Comparison of ENCODE assay signal across 20 cellular contexts in genomic region chr17:2275722-2276121, GRCh38. TPM values are rescaled to one million over a fixed set of nuclear protein-coding genes. Genes with fewer than 3 reads are reported as not detected.
DNase-seq lines count a peak whose midpoint lies in the region; ATAC-seq and TF ChIP-seq lines count a peak whose summit lies in the region.
"Had no signal": no experiment of that assay in that cellular context is flagged by ENCODE, and none has a peak within 500 bp of the region (broad histone marks: within the 10 kb centered on the region; RNA-seq: fewer than 3 reads in every experiment).

No MANE protein-coding gene starts in this region.

- no peaks in the 10 kb centered on the region for H3K27me3 Mint-ChIP-seq in stimulated activated naive CD8-positive, alpha-beta T cell treated with anti-CD3 and anti-CD28 coated beads, Interleukin-15, Interleukin-2, amounts not matched to agents 100 ng/mL and 50 ng/mL, for 24 hours
- H3K27me3 Mint-ChIP-seq in activated CD8-positive, alpha-beta T cell treated with anti-CD3 and anti-CD28 coated beads, Interleukin-2, amount 10 ng/mL, durations not matched to agents 7 days and 5 days (ENCODE audit: low read depth): no peaks in the 10 kb centered on the region
- no peaks in the 10 kb centered on the region for H3K27me3 Mint-ChIP-seq in immature natural killer cell (ENCODE audit: low read depth in 3 of 3)

- H3K4me1 Mint-ChIP-seq in stimulated activated naive CD8-positive, alpha-beta T cell treated with anti-CD3 and anti-CD28 coated beads, Interleukin-15, Interleukin-2, amounts not matched to agents 100 ng/mL and 50 ng/mL, for 24 hours (ENCODE audit: low read depth): peaks cover 53% of the 10 kb centered on the region
- peaks cover 76% of the 10 kb centered on the region for H3K4me1 Mint-ChIP-seq in activated CD8-positive, alpha-beta T cell treated with anti-CD3 and anti-CD28 coated beads, Interleukin-2, amount 10 ng/mL, durations not matched to agents 7 days and 5 days (ENCODE audit: low read depth)
- peaks cover 40 to 44% of the 10 kb centered on the region in 2 donors for H3K4me1 Mint-ChIP-seq in immature natural killer cell

- DNase-seq in stimulated activated naive CD8-positive, alpha-beta T cell treated with anti-CD3 and anti-CD28 coated beads, Interleukin-15, Interleukin-2, amounts not matched to agents 100 U/mL and 50 U/mL, for 24 hours: no peak
- peak; percentile 71 for DNase-seq in activated CD8-positive, alpha-beta T cell treated with anti-CD3 and anti-CD28 coated beads, Interleukin-2, amount 10 ng/mL, durations not matched to agents 7 days and 5 days
- DNase-seq in immature natural killer cell (peak in 2 of 3 donors; percentile 32), posterior vena cava (ENCODE audit: low spot score) (no peak), cardiac septum (ENCODE audit: low spot score) (no peak), WERI-Rb-1 (no peak)
- DNase-seq: aorta; foreskin keratinocyte; kidney; NCI-H1930; NCI-H226; NCI-H774; pancreas; stimulated activated CD4-positive, alpha-beta T cell treated with anti-CD3 and anti-CD28 coated beads, Interleukin-15, amount 100 ng/mL, for 24 hours had no signal

- POLR2A ChIA-PET in activated CD8-positive, alpha-beta T cell treated with anti-CD3 and anti-CD28 coated beads, Interleukin-2, amount 10 ng/mL, durations not matched to agents 7 days and 5 days (lab: Charles Lee): interaction anchor here (0.5 to 3.3 kb wide), 5 partner anchors 9 to 396 kb away, joined by 3 to 12 read pairs (median 4); no protein-coding TSS in a partner anchor

- intact Hi-C loops in posterior vena cava (cut with DNase I) (no loop called here), cardiac septum (cut with DNase I) (no loop called here)

- H3K4me3 Mint-ChIP-seq in stimulated activated naive CD8-positive, alpha-beta T cell treated with anti-CD3 and anti-CD28 coated beads, Interleukin-15, Interleukin-2, amounts not matched to agents 100 ng/mL and 50 ng/mL, for 24 hours: no peak overlapping the region
- H3K4me3 Mint-ChIP-seq in activated CD8-positive, alpha-beta T cell treated with anti-CD3 and anti-CD28 coated beads, Interleukin-2, amount 10 ng/mL, durations not matched to agents 7 days and 5 days: peak overlapping the region; percentile 26
- H3K4me3 Mint-ChIP-seq in immature natural killer cell: peak overlapping the region; percentile 4 to 54 (median 34)

- H3K27ac Mint-ChIP-seq in stimulated activated naive CD8-positive, alpha-beta T cell treated with anti-CD3 and anti-CD28 coated beads, Interleukin-15, Interleukin-2, amounts not matched to agents 100 ng/mL and 50 ng/mL, for 24 hours: peak overlapping the region; percentile 53
- H3K27ac Mint-ChIP-seq in activated CD8-positive, alpha-beta T cell treated with anti-CD3 and anti-CD28 coated beads, Interleukin-2, amount 10 ng/mL, durations not matched to agents 7 days and 5 days: peak overlapping the region; percentile 85
- peak overlapping the region; percentile 34 to 86 (median 58) for H3K27ac Mint-ChIP-seq in immature natural killer cell

- CTCF ChIA-PET in activated CD8-positive, alpha-beta T cell treated with anti-CD3 and anti-CD28 coated beads, Interleukin-2, amount 10 ng/mL, durations not matched to agents 7 days and 5 days (lab: Charles Lee): interaction anchor here (0.6 to 2.2 kb wide), 9 partner anchors 9 to 210 kb away, joined by 3 to 22 read pairs (median 4); no protein-coding TSS in a partner anchor

- H3K9me3 Mint-ChIP-seq in stimulated activated naive CD8-positive, alpha-beta T cell treated with anti-CD3 and anti-CD28 coated beads, Interleukin-15, Interleukin-2, amounts not matched to agents 100 ng/mL and 50 ng/mL, for 24 hours: no peaks in the 10 kb centered on the region
- H3K9me3 Mint-ChIP-seq in activated CD8-positive, alpha-beta T cell treated with anti-CD3 and anti-CD28 coated beads, Interleukin-2, amount 10 ng/mL, durations not matched to agents 7 days and 5 days (ENCODE audit: insufficient read depth): no peaks in the 10 kb centered on the region
- no peaks in the 10 kb centered on the region for H3K9me3 Mint-ChIP-seq in immature natural killer cell

- peaks cover 54% of the 10 kb centered on the region for H3K36me3 Mint-ChIP-seq in stimulated activated naive CD8-positive, alpha-beta T cell treated with anti-CD3 and anti-CD28 coated beads, Interleukin-15, Interleukin-2, amounts not matched to agents 100 ng/mL and 50 ng/mL, for 24 hours (ENCODE audit: low read depth)
- H3K36me3 Mint-ChIP-seq in activated CD8-positive, alpha-beta T cell treated with anti-CD3 and anti-CD28 coated beads, Interleukin-2, amount 10 ng/mL, durations not matched to agents 7 days and 5 days (ENCODE audit: low read depth): peaks cover 61% of the 10 kb centered on the region
- H3K36me3 Mint-ChIP-seq in immature natural killer cell: peaks cover 12 to 25% (median 22%) of the 10 kb centered on the region in 3 donors

- H3K27ac ChIP-seq in WERI-Rb-1: no peak overlapping the region
- H3K27ac ChIP-seq: foreskin keratinocyte, KMS-11, pancreas, thoracic aorta had no signal

- H3K27me3 ChIP-seq in WERI-Rb-1 (ENCODE audit: insufficient read depth, low read depth, severe bottlenecking): no peaks in the 10 kb centered on the region
- H3K27me3 ChIP-seq: foreskin keratinocyte, pancreas had no signal

- H3K4me3 ChIP-seq in WERI-Rb-1 (ENCODE audit: low read depth, low read length): no peak overlapping the region
- H3K4me3 ChIP-seq: GM12878, HAP-1, pancreas, thoracic aorta had no signal

- no peaks in the 10 kb centered on the region for H3K9me3 ChIP-seq in WERI-Rb-1 (ENCODE audit: severe bottlenecking)
- H3K9me3 ChIP-seq: HAP-1, pancreas, thoracic aorta had no signal

- TF ChIP-seq CTCF in WERI-Rb-1 (IDR thresholded peaks at IDR 0.05; ENCODE audit: low read depth, low read length): no peak

- peaks cover 55% of the 10 kb centered on the region for H3K36me3 ChIP-seq in WERI-Rb-1

- no peak for ATAC-seq in stimulated activated naive CD8-positive, alpha-beta T cell treated with anti-CD3 and anti-CD28 coated beads, Interleukin-15, Interleukin-2, amounts not matched to agents 100 U/mL and 50 U/mL, for 24 hours
- peak; percentile 80 for ATAC-seq in activated CD8-positive, alpha-beta T cell treated with anti-CD3 and anti-CD28 coated beads, Interleukin-2, amount 10 ng/mL, durations not matched to agents 7 days and 5 days
- ATAC-seq: foreskin keratinocyte, GM12878, pancreas, sciatic nerve had no signal

RNA-seq across cellular contexts. Expression of gene SMG6, which starts 27.9 kb away (rescaled TPM):
- 10 to 100 TPM; 49.8 to 55.9 TPM for total RNA-seq in activated CD8-positive, alpha-beta T cell treated with anti-CD3 and anti-CD28 coated beads, Interleukin-2, amount 10 ng/mL, durations not matched to agents 7 days and 5 days
- 1 to 10 TPM; 1.6 to 9.8 (median 4.7) TPM for polyA plus RNA-seq in immature natural killer cell
- total RNA-seq in posterior vena cava (10 to 100 TPM; 36.2 to 43.8 TPM), cardiac septum (19.7 TPM)

RNA-seq across cellular contexts. Expression of gene SRR, which starts 28.0 kb away (rescaled TPM):
- 10 to 100 TPM; 18.7 to 23.1 TPM for total RNA-seq in activated CD8-positive, alpha-beta T cell treated with anti-CD3 and anti-CD28 coated beads, Interleukin-2, amount 10 ng/mL, durations not matched to agents 7 days and 5 days
- 10 to 100 TPM in 1 of 3 donors, 1 to 10 TPM in 2; 6.6 to 13.9 (median 8.6) TPM for polyA plus RNA-seq in immature natural killer cell
- 10 to 100 TPM in 1 of 2 donors, 1 to 10 TPM in 1; 7.4 to 10.9 TPM for total RNA-seq in posterior vena cava
- 9.3 TPM for total RNA-seq in cardiac septum

Comparison
In these comparisons a context has a peak if more than half of its experiments do, and no peak if none do; other contexts are left out.
1. DNase-seq: peak in activated CD8-positive, alpha-beta T cell treated with anti-CD3 and anti-CD28 coated beads, Interleukin-2, amount 10 ng/mL, durations not matched to agents 7 days and 5 days (single experiment) and immature natural killer cell (2 of 3); none in stimulated activated naive CD8-positive, alpha-beta T cell treated with anti-CD3 and anti-CD28 coated beads, Interleukin-15, Interleukin-2, amounts not matched to agents 100 U/mL and 50 U/mL, for 24 hours (single experiment), posterior vena cava (single experiment), cardiac septum (single experiment) and WERI-Rb-1 (single experiment).
2. Peak in every context shown above with its lines, with median percentiles within 50 percentile points of each other: H3K27ac Mint-ChIP-seq.